20 cellular contexts compared by ENCODE assay signal in the genomic region with DNA sequence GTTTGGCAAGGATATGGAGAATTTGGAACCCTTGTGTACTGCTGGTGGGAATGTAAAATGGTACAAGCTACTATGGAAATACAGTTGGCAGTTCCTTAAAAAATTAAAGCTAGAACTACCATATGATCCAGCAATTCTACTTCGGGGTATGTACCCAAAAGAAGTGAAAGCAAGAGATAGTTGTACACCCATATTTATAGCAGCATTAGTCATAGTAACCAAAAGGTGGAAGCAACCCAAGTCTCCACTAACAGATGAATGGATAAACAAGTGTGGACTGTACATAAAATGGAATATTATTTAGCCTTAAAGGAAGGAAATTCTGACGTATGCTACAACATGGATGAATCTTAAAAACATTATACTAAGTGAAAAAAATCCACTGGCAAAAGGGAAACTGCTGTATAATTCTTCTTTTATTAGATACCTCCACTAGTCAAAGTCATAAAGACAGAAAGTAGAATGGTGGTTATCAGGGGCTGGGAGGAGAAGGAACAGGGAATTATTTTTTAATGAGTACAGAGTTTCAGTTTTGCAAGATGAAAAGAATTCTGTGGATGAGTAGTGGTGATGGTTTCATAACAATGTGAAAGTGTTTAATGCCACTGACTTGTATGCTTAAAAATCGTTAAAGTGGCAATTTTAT.
A peak's percentile ranks its signal among the peaks of the same experiment; 100 is the strongest.
DNase-seq lines count a peak whose midpoint lies in the region; ATAC-seq and TF ChIP-seq lines count a peak whose summit lies in the region.
"Had no signal": no experiment of that assay in that cellular context is flagged by ENCODE, and none has a peak within 500 bp of the region (broad histone marks: within the 10 kb centered on the region; RNA-seq: fewer than 3 reads in every experiment).

No MANE protein-coding gene starts in this region.

- CTCF ChIA-PET in BJ (lab: Yijun Ruan, JAX), result no interaction called here
- CTCF ChIA-PET in activated CD4-positive, alpha-beta T cell treated with anti-CD3 and anti-CD28 coated beads, Interleukin-2, amount 10 ng/mL, durations not matched to agents 7 days and 5 days (lab: Charles Lee), result no interaction called here

- peaks cover 0 to 2% of the 10 kb centered on the region in 2 donors for H3K4me1 ChIP-seq in aorta (ENCODE audit: control insufficient read depth in 1 of 2, insufficient read depth in 2 of 2, low read length in 2 of 2)
- H3K4me1 ChIP-seq: A549, Caco-2 had no signal

- H3K27ac Mint-ChIP-seq in activated CD4-positive, alpha-beta T cell treated with anti-CD3 and anti-CD28 coated beads, Interleukin-2, amount 10 ng/mL, durations not matched to agents 7 days and 5 days, result no peak overlapping the region
- H3K27ac Mint-ChIP-seq: activated CD4-positive, alpha-beta T cell treated with anti-CD3 and anti-CD28 coated beads for 36 hours; GM23338; immature natural killer cell had no signal

- H3K27me3 Mint-ChIP-seq in activated CD4-positive, alpha-beta T cell treated with anti-CD3 and anti-CD28 coated beads, Interleukin-2, amount 10 ng/mL, durations not matched to agents 7 days and 5 days, result peaks cover 9% of the 10 kb centered on the region
- H3K27me3 Mint-ChIP-seq: activated CD4-positive, alpha-beta T cell treated with anti-CD3 and anti-CD28 coated beads for 36 hours had no signal

- peak; percentile 52 for ATAC-seq in GM19351 (IDR thresholded peaks at IDR 0.05; ENCODE audit: unreplicated experiment)
- ATAC-seq in aorta (ENCODE audit: low FRiP score), result no peak
- ATAC-seq: A549; activated CD4-positive, alpha-beta T cell treated with anti-CD3 and anti-CD28 coated beads for 36 hours; GM23338 had no signal

- H3K4me3 ChIP-seq in BJ (ENCODE audit: low read depth, low read length) (no peak overlapping the region), aorta (ENCODE audit: low read length in 2 of 2) (no peak overlapping the region)
- H3K4me3 ChIP-seq: A549, GM23338, ovary, PC-9 had no signal

- H3K9me3 Mint-ChIP-seq in activated CD4-positive, alpha-beta T cell treated with anti-CD3 and anti-CD28 coated beads, Interleukin-2, amount 10 ng/mL, durations not matched to agents 7 days and 5 days, result no peaks in the 10 kb centered on the region
- H3K9me3 Mint-ChIP-seq: activated T-cell treated with anti-CD3 and anti-CD28 coated beads, Interleukin-2, amount 50 U/mL, for 4 hours; GM23338; immature natural killer cell had no signal

- no peaks in the 10 kb centered on the region for H3K36me3 Mint-ChIP-seq in activated CD4-positive, alpha-beta T cell treated with anti-CD3 and anti-CD28 coated beads, Interleukin-2, amount 10 ng/mL, durations not matched to agents 7 days and 5 days (ENCODE audit: low read depth)

- no peaks in the 10 kb centered on the region for H3K27me3 ChIP-seq in BJ (ENCODE audit: control insufficient read depth, insufficient read depth, low read length)
- H3K27me3 ChIP-seq in aorta (ENCODE audit: control insufficient read depth in 1 of 2, insufficient read depth in 2 of 2, low read length in 1 of 2), result no peaks in the 10 kb centered on the region
- H3K27me3 ChIP-seq: ovary had no signal

- H3K36me3 ChIP-seq in BJ (ENCODE audit: control insufficient read depth, insufficient read depth, low read length) (no peaks in the 10 kb centered on the region), aorta (ENCODE audit: control insufficient read depth in 1 of 2, insufficient read depth in 2 of 2, low read length in 1 of 2) (no peaks in the 10 kb centered on the region)
- H3K36me3 ChIP-seq: ovary had no signal

- H3K9me3 ChIP-seq in aorta (ENCODE audit: control insufficient read depth, low read length), result no peaks in the 10 kb centered on the region
- H3K9me3 ChIP-seq: A549, Caco-2, ovary had no signal

- WGBS in aorta, 2 donors, result 59 to 63% methylated on average over 3 of the region's 3 CpGs

- no peak for TF ChIP-seq CTCF in BJ (IDR thresholded peaks at IDR 0.05; ENCODE audit: insufficient read depth, low read depth, low read length)

- H3K4me3 Mint-ChIP-seq in activated CD4-positive, alpha-beta T cell treated with anti-CD3 and anti-CD28 coated beads, Interleukin-2, amount 10 ng/mL, durations not matched to agents 7 days and 5 days, result no peak overlapping the region
- H3K4me3 Mint-ChIP-seq: activated CD4-positive, alpha-beta T cell treated with anti-CD3 and anti-CD28 coated beads for 36 hours; activated T-cell treated with anti-CD3 and anti-CD28 coated beads, Interleukin-2, amount 50 U/mL, for 4 hours; GM23338; immature natural killer cell had no signal

- DNase-seq in BJ (ENCODE audit: low read depth) (peak; percentile 26), M059J (ENCODE audit: low read depth) (peak; percentile 55), fibroblast of peridontal ligament (ENCODE audit: extremely low read depth) (peak; percentile 49), aorta (no peak), activated gamma-delta T cell (lab: John Stamatoyannopoulos, UW) (no peak)
- no peak for DNase-seq in activated CD4-positive, alpha-beta T cell treated with anti-CD3 and anti-CD28 coated beads, Interleukin-2, amount 10 ng/mL, durations not matched to agents 7 days and 5 days
- no peak for DNase-seq in activated naive CD4-positive, alpha-beta T cell treated with Interleukin-2 at 50 U/mL for 16 hours
- DNase-seq: activated CD4-positive, alpha-beta T cell treated with anti-CD3 and anti-CD28 coated beads for 36 hours; activated T-cell treated with anti-CD3 and anti-CD28 coated beads, Interleukin-2, amount 50 U/mL, for 4 hours; Caco-2; immature natural killer cell; NCI-H1105; NCI-H2227 treated with DMSO at 0.1 percent for 48 hours; ovary; PC-9; T-helper 1 cell; trophoblast cell had no signal

- intact Hi-C loops in aorta (cut with DNase I), result no loop called here

- peaks cover 5% of the 10 kb centered on the region for H3K4me1 Mint-ChIP-seq in activated CD4-positive, alpha-beta T cell treated with anti-CD3 and anti-CD28 coated beads, Interleukin-2, amount 10 ng/mL, durations not matched to agents 7 days and 5 days

- POLR2A ChIA-PET in BJ (lab: Charles Lee), result no interaction called here
- POLR2A ChIA-PET in activated CD4-positive, alpha-beta T cell treated with anti-CD3 and anti-CD28 coated beads, Interleukin-2, amount 10 ng/mL, durations not matched to agents 7 days and 5 days (lab: Charles Lee), result no interaction called here

- no peak overlapping the region for H3K27ac ChIP-seq in aorta (ENCODE audit: low read depth in 1 of 2, low read length in 2 of 2)
- H3K27ac ChIP-seq: A549, ovary, PC-9 had no signal

Comparison
In these comparisons a context has a peak if more than half of its experiments do, and no peak if none do; other contexts are left out.
1. DNase-seq: peak in BJ (single experiment), M059J (single experiment) and fibroblast of peridontal ligament (single experiment); none in aorta (0 of 2), activated gamma-delta T cell (single experiment), activated CD4-positive, alpha-beta T cell treated with anti-CD3 and anti-CD28 coated beads, Interleukin-2, amount 10 ng/mL, durations not matched to agents 7 days and 5 days (single experiment) and activated naive CD4-positive, alpha-beta T cell treated with Interleukin-2 at 50 U/mL for 16 hours (single experiment).